ENCODE assay signal across 15 cellular contexts in genomic region chr5:80142996-80143395, GRCh38.
DNase-seq lines count a peak whose midpoint lies in the region; ATAC-seq and TF ChIP-seq lines count a peak whose summit lies in the region.
"Had no signal": no experiment of that assay in that cellular context is flagged by ENCODE, and none has a peak within 500 bp of the region (broad histone marks: within the 10 kb centered on the region; RNA-seq: fewer than 3 reads in every experiment).

No MANE protein-coding gene starts in this region.

- no peak for DNase-seq in activated naive CD4-positive, alpha-beta T cell treated with anti-CD3 and anti-CD28 coated beads, Interleukin-2, amount 10 ng/mL, durations not matched to agents 7 days and 5 days
- DNase-seq in activated naive CD4-positive, alpha-beta T cell (lab: John Stamatoyannopoulos, UW), result no peak
- DNase-seq in T-cell, result no peak
- no peak for DNase-seq in type B pancreatic cell (ENCODE audit: extremely low spot score, unreplicated experiment)
- DNase-seq in SIG-M5 treated with dmso at 0.1 percent for 504 hours (lab: John Stamatoyannopoulos, UW; ENCODE audit: unreplicated experiment), result no peak
- no peak for DNase-seq in GOT3 (lab: John Stamatoyannopoulos, UW)
- DNase-seq: activated CD4-positive, CD25-positive, alpha-beta regulatory T cell; activated gamma-delta T cell; foreskin fibroblast; IMR-90; NCI-H1436 treated with DMSO at 0.1 percent for 48 hours; SJCRH30 had no signal

- POLR2A ChIA-PET in T-cell (lab: Charles Lee), result no interaction called here

- peaks cover 79% of the 10 kb centered on the region for H3K4me1 Mint-ChIP-seq in activated naive CD4-positive, alpha-beta T cell treated with anti-CD3 and anti-CD28 coated beads, Interleukin-2, amount 10 ng/mL, durations not matched to agents 7 days and 5 days
- H3K4me1 Mint-ChIP-seq in T-cell (peaks cover 77 to 86% (median 79%) of the 10 kb centered on the region in 3 donors), type B pancreatic cell (ENCODE audit: unreplicated experiment) (peaks cover 33% of the 10 kb centered on the region)

- H3K27ac ChIP-seq in layer of hippocampus (ENCODE audit: low read depth, low read length), result peak overlapping the region; percentile 12
- H3K27ac ChIP-seq: SJCRH30 had no signal

- peak overlapping the region; percentile 82 for H3K27ac Mint-ChIP-seq in activated naive CD4-positive, alpha-beta T cell treated with anti-CD3 and anti-CD28 coated beads, Interleukin-2, amount 10 ng/mL, durations not matched to agents 7 days and 5 days
- H3K27ac Mint-ChIP-seq in T-cell (peak overlapping the region; percentile 94 to 96), type B pancreatic cell (peak overlapping the region; percentile 5)

- no peaks in the 10 kb centered on the region for H3K27me3 ChIP-seq in layer of hippocampus (ENCODE audit: control insufficient read depth, insufficient read depth, low read length)
- H3K27me3 ChIP-seq: SJCRH30 had no signal

- H3K27me3 Mint-ChIP-seq in activated naive CD4-positive, alpha-beta T cell treated with anti-CD3 and anti-CD28 coated beads, Interleukin-2, amount 10 ng/mL, durations not matched to agents 7 days and 5 days, result no peaks in the 10 kb centered on the region
- H3K27me3 Mint-ChIP-seq in T-cell, result no peaks in the 10 kb centered on the region
- no peaks in the 10 kb centered on the region for H3K27me3 Mint-ChIP-seq in type B pancreatic cell

- no peak for ATAC-seq in T-cell (replicated peaks in 1 of 4)
- no peak for ATAC-seq in HG03039 (IDR thresholded peaks at IDR 0.05; ENCODE audit: unreplicated experiment)
- ATAC-seq: HCT116 had no signal

- peaks cover 83% of the 10 kb centered on the region for H3K36me3 Mint-ChIP-seq in activated naive CD4-positive, alpha-beta T cell treated with anti-CD3 and anti-CD28 coated beads, Interleukin-2, amount 10 ng/mL, durations not matched to agents 7 days and 5 days
- H3K36me3 Mint-ChIP-seq in T-cell, result peaks cover 67% of the 10 kb centered on the region
- H3K36me3 Mint-ChIP-seq in type B pancreatic cell, result peaks cover 30% of the 10 kb centered on the region

- no peaks in the 10 kb centered on the region for H3K9me3 Mint-ChIP-seq in activated naive CD4-positive, alpha-beta T cell treated with anti-CD3 and anti-CD28 coated beads, Interleukin-2, amount 10 ng/mL, durations not matched to agents 7 days and 5 days
- H3K9me3 Mint-ChIP-seq in T-cell (no peaks in the 10 kb centered on the region), type B pancreatic cell (no peaks in the 10 kb centered on the region)

- no peak overlapping the region for H3K4me3 Mint-ChIP-seq in activated naive CD4-positive, alpha-beta T cell treated with anti-CD3 and anti-CD28 coated beads, Interleukin-2, amount 10 ng/mL, durations not matched to agents 7 days and 5 days
- H3K4me3 Mint-ChIP-seq in T-cell (peak overlapping the region in 1 of 3 donors; percentile 43), type B pancreatic cell (no peak overlapping the region)

- no peak for TF ChIP-seq CTCF in type B pancreatic cell (conservative IDR thresholded peaks at IDR 0.05)

- CTCF ChIA-PET in activated naive CD4-positive, alpha-beta T cell treated with anti-CD3 and anti-CD28 coated beads, Interleukin-2, amount 10 ng/mL, durations not matched to agents 7 days and 5 days (lab: Charles Lee), result no interaction called here
- CTCF ChIA-PET in T-cell (lab: Charles Lee), result interaction anchor here in 1 of 2 donors (0.6 kb wide), 1 partner anchor 165 kb away, joined by 4 read pairs; no protein-coding TSS in a partner anchor

Comparison
In these comparisons a context has a peak if more than half of its experiments do, and no peak if none do; other contexts are left out.
1. H3K27ac Mint-ChIP-seq: peak in every context shown above with its lines; median percentile 95 in T-cell; 82 in activated naive CD4-positive, alpha-beta T cell treated with anti-CD3 and anti-CD28 coated beads, Interleukin-2, amount 10 ng/mL, durations not matched to agents 7 days and 5 days; 5 in type B pancreatic cell.